ENCODE assay signal across 27 cellular contexts in genomic region chr13:43884221-43884620, GRCh38. TPM values are rescaled to one million over a fixed set of nuclear protein-coding genes. Genes with fewer than 3 reads are reported as not detected.
"Had no signal": no experiment of that assay in that cellular context is flagged by ENCODE, and none has a peak within 500 bp of the region (broad histone marks: within the 10 kb centered on the region; RNA-seq: fewer than 3 reads in every experiment).

No MANE protein-coding gene starts in this region.

- H3K4me3 Mint-ChIP-seq: dendritic cell treated with granulocyte-macrophage colony-stimulating factor and Interleukin-4, amounts not matched to agents 40 ng/mL and 50 ng/mL, for 4 days; endodermal cell; naive thymus-derived CD4-positive, alpha-beta T cell; nephron; stimulated activated memory B cell treated with anti-CD40 and anti-IgM and Interleukin-4, amounts not matched to agents 10 μg/mL and 1 μg/mL and 100 μg/mL, for 72 hours; type B pancreatic cell had no signal

- H3K4me1 Mint-ChIP-seq: nephron had no signal

- H3K27ac Mint-ChIP-seq: dendritic cell treated with granulocyte-macrophage colony-stimulating factor and Interleukin-4, amounts not matched to agents 40 ng/mL and 50 ng/mL, for 4 days; endodermal cell; naive thymus-derived CD4-positive, alpha-beta T cell; nephron; stimulated activated memory B cell treated with anti-CD40 and anti-IgM and Interleukin-4, amounts not matched to agents 10 μg/mL and 1 μg/mL and 100 μg/mL, for 72 hours; type B pancreatic cell had no signal

- H3K9me3 ChIP-seq: colonic mucosa, gastroesophageal sphincter, heart left ventricle, left lung, prostate gland, right atrium auricular region, testis, tibial artery had no signal

- ATAC-seq: esophagus mucosa; foreskin keratinocyte; gastroesophageal sphincter; heart left ventricle; left cardiac atrium; left lung; naive thymus-derived CD4-positive, alpha-beta T cell; sciatic nerve; stimulated activated memory B cell treated with anti-CD40 and anti-IgM and Interleukin-4, amounts not matched to agents 10 μg/mL and 1 μg/mL and 100 μg/mL, for 72 hours; stimulated activated naive CD8-positive, alpha-beta T cell treated with anti-CD3 and anti-CD28 coated beads, Interleukin-15, Interleukin-2, amounts not matched to agents 100 U/mL and 50 U/mL, for 24 hours had no signal

- H3K27ac ChIP-seq: colonic mucosa, epithelial cell of prostate, foreskin keratinocyte, gastroesophageal sphincter, heart left ventricle, hepatocyte, left lung, prostate gland, right atrium auricular region, testis, tibial artery had no signal

- H3K4me3 ChIP-seq: colonic mucosa, gastroesophageal sphincter, heart left ventricle, hepatocyte, left lung, prostate gland, right atrium auricular region, testis, tibial artery had no signal

- DNase-seq: colonic mucosa; effector CD8-positive, alpha-beta T cell; endodermal cell; foreskin keratinocyte; heart left ventricle; left cardiac atrium; left lung; mesenchymal stem cell; midbrain; naive thymus-derived CD4-positive, alpha-beta T cell; nucleus accumbens; stimulated activated CD4-positive, alpha-beta T cell treated with anti-CD3 and anti-CD28 coated beads, Interleukin-4, amount 100 ng/mL, for 4 hours; stimulated activated naive CD8-positive, alpha-beta T cell treated with anti-CD3 and anti-CD28 coated beads, Interleukin-15, Interleukin-2, amounts not matched to agents 100 U/mL and 50 U/mL, for 24 hours; substantia nigra; testis; tibial artery had no signal

- H3K27me3 Mint-ChIP-seq: stimulated activated memory B cell treated with anti-CD40 and anti-IgM and Interleukin-4, amounts not matched to agents 10 μg/mL and 1 μg/mL and 100 μg/mL, for 72 hours had no signal

- H3K9me3 Mint-ChIP-seq: dendritic cell treated with granulocyte-macrophage colony-stimulating factor and Interleukin-4, amounts not matched to agents 40 ng/mL and 50 ng/mL, for 4 days; nephron; stimulated activated memory B cell treated with anti-CD40 and anti-IgM and Interleukin-4, amounts not matched to agents 10 μg/mL and 1 μg/mL and 100 μg/mL, for 72 hours; type B pancreatic cell had no signal

- H3K27me3 ChIP-seq: colonic mucosa, foreskin keratinocyte, gastroesophageal sphincter, heart left ventricle, hepatocyte, left lung, right atrium auricular region, testis, tibial artery had no signal

- H3K36me3 ChIP-seq: colonic mucosa, prostate gland, right atrium auricular region, tibial artery had no signal

- H2AFZ ChIP-seq: hepatocyte had no signal

- H3K4me1 ChIP-seq: colonic mucosa, foreskin keratinocyte, prostate gland, testis had no signal

- H3K4me2 ChIP-seq: hepatocyte had no signal

- H3K79me2 ChIP-seq: hepatocyte had no signal

RNA-seq across cellular contexts. Expression of gene CCDC122, which starts 4.7 kb away (rescaled TPM):
- polyA plus RNA-seq: naive thymus-derived CD4-positive, alpha-beta T cell had no signal
